In the genomic region with DNA sequence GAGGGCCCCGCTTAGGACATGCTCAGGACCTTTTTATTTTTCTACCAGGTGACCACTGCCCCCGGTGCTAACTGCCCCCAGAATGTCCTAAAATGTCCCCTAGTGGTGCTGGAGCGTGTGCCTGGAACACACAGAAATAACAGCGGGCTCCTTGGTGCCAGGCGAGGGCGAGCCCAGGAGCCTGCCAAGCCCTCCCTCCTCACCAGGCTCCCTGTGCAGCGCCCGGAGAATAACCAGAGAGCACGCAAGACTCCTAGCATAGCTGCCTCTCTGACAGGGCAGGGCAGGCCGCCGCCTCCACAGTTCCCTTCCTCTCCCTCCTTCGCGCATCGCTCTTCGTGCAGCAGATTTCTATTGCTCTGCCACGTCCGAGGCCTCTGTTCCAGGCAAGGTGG, we compare ENCODE assay signal across 19 cellular contexts.
A peak's percentile ranks its signal among the peaks of the same experiment; 100 is the strongest.
DNase-seq lines count a peak whose midpoint lies in the region; ATAC-seq and TF ChIP-seq lines count a peak whose summit lies in the region.
"Had no signal": no experiment of that assay in that cellular context is flagged by ENCODE, and none has a peak within 500 bp of the region (broad histone marks: within the 10 kb centered on the region; RNA-seq: fewer than 3 reads in every experiment).

No MANE protein-coding gene starts in this region.

- no peaks in the 10 kb centered on the region for H4K20me1 ChIP-seq in IMR-90 (ENCODE audit: insufficient read depth, low read length)
- H4K20me1 ChIP-seq: BLaER1 had no signal

- no peaks in the 10 kb centered on the region for H3K79me1 ChIP-seq in IMR-90 (ENCODE audit: low read depth in 1 of 2, low read length in 2 of 2)

- H3K4me1 ChIP-seq in IMR-90 (ENCODE audit: control insufficient read depth, insufficient read depth, low read length), result no peaks in the 10 kb centered on the region
- H3K4me1 ChIP-seq: BLaER1 had no signal

- no peaks in the 10 kb centered on the region for H3K4me1 Mint-ChIP-seq in osteocyte (ENCODE audit: unreplicated experiment)
- H3K4me1 Mint-ChIP-seq: CD4-positive, alpha-beta memory T cell had no signal

- no peaks in the 10 kb centered on the region for H3K9me1 ChIP-seq in IMR-90 (ENCODE audit: insufficient read depth, low read length)

- H4K5ac ChIP-seq in IMR-90 (ENCODE audit: low read depth, low read length), result no peak overlapping the region

- TF ChIP-seq RAD21 in IMR-90 (IDR thresholded peaks at IDR 0.05; ENCODE audit: low read length), result no peak

- peaks cover 8% of the 10 kb centered on the region for H3K27me3 ChIP-seq in IMR-90 (ENCODE audit: control insufficient read depth, insufficient read depth, low read length)
- no peaks in the 10 kb centered on the region for H3K27me3 ChIP-seq in WERI-Rb-1 (ENCODE audit: insufficient read depth, low read depth, severe bottlenecking)
- H3K27me3 ChIP-seq: BLaER1 had no signal

- no peak overlapping the region for H3K4me2 ChIP-seq in IMR-90 (ENCODE audit: low read depth, low read length)
- H3K4me2 ChIP-seq: BLaER1 had no signal

- H3K9me3 Mint-ChIP-seq in osteocyte (ENCODE audit: unreplicated experiment), result no peaks in the 10 kb centered on the region

- no peak overlapping the region for H3K9ac ChIP-seq in IMR-90 (ENCODE audit: low read depth, low read length)
- H3K9ac ChIP-seq: BLaER1 had no signal

- H3K23ac ChIP-seq in IMR-90 (ENCODE audit: low read depth, low read length), result no peak overlapping the region

- TF ChIP-seq CTCF in IMR-90 (conservative IDR thresholded peaks at IDR 0.05; ENCODE audit: low read depth, low read length), result no peak
- no peak for TF ChIP-seq CTCF in osteocyte (IDR thresholded peaks at IDR 0.05)
- no peak for TF ChIP-seq CTCF in WERI-Rb-1 (IDR thresholded peaks at IDR 0.05; ENCODE audit: low read depth, low read length)

- dilution Hi-C loops in IMR-90 (cut with HindIII; ENCODE audit: low sequenced_read_pairs, unreplicated experiment), result no loop called here

- no peak overlapping the region for H2BK20ac ChIP-seq in IMR-90 (ENCODE audit: low read depth, low read length)

- H3K4me3 ChIP-seq in IMR-90 (ENCODE audit: insufficient read depth, low read depth, low read length), result no peak overlapping the region
- no peak overlapping the region for H3K4me3 ChIP-seq in WERI-Rb-1 (ENCODE audit: low read depth, low read length)
- H3K4me3 ChIP-seq: BLaER1, GM12878 had no signal

- H3K56ac ChIP-seq in IMR-90 (ENCODE audit: extremely low read depth, insufficient read depth, low read length), result no peak overlapping the region

- 60% methylated on average over 1 of the region's 17 CpGs; no CpG with 5 or more reads in 1 of the 2 experiments for WGBS in IMR-90 (ENCODE audit: extremely low coverage in 2 of 2, insufficient read length in 1 of 2), 2 experiments

- H2AFZ ChIP-seq in IMR-90 (replicated peaks; ENCODE audit: low read length, poor library complexity), result no peak overlapping the region

- CTCF ChIA-PET in IMR-90 (lab: Yijun Ruan, JAX), result interaction anchor here (0.5 kb wide), 1 partner anchor 1597 kb away, joined by 5 read pairs; no protein-coding TSS in a partner anchor

- no peak overlapping the region for H3K4ac ChIP-seq in IMR-90 (ENCODE audit: low read depth, low read length)

- TF ChIP-seq POLR2A in IMR-90 (IDR thresholded peaks at IDR 0.05; ENCODE audit: low read depth, low read length), result no peak

- POLR2A ChIA-PET in IMR-90 (lab: Charles Lee; ENCODE audit: unreplicated experiment), result no interaction called here

- in situ Hi-C loops in IMR-90 (cut with MboI; ENCODE audit: low sequenced_read_pairs), result no loop called here

- H3K27ac ChIP-seq in IMR-90 (ENCODE audit: insufficient read depth, low read length) (no peak overlapping the region), WERI-Rb-1 (no peak overlapping the region)
- H3K27ac ChIP-seq: BLaER1 had no signal

- no peak overlapping the region for H3K18ac ChIP-seq in IMR-90 (ENCODE audit: low read depth, low read length)

- no peak for ATAC-seq in IMR-90 (ENCODE audit: low read depth)
- ATAC-seq in esophagus mucosa, result peak; percentile 8
- ATAC-seq: GM12878, HepG2 had no signal

- H3K14ac ChIP-seq in IMR-90 (replicated peaks; ENCODE audit: low read depth, low read length), result no peak overlapping the region

- H3K9me3 ChIP-seq in IMR-90 (ENCODE audit: control insufficient read depth, insufficient read depth, low read length) (no peaks in the 10 kb centered on the region), WERI-Rb-1 (ENCODE audit: severe bottlenecking) (no peaks in the 10 kb centered on the region)
- H3K9me3 ChIP-seq: BLaER1 had no signal

- no peak overlapping the region for H2AK5ac ChIP-seq in IMR-90 (ENCODE audit: low read depth, low read length)

- no peak overlapping the region for H3K27ac Mint-ChIP-seq in osteocyte (ENCODE audit: unreplicated experiment)
- H3K27ac Mint-ChIP-seq: CD4-positive, alpha-beta memory T cell; H9 had no signal

- H3K36me3 ChIP-seq in IMR-90 (ENCODE audit: control insufficient read depth, insufficient read depth, low read length) (no peaks in the 10 kb centered on the region), WERI-Rb-1 (no peaks in the 10 kb centered on the region)
- H3K36me3 ChIP-seq: BLaER1 had no signal

- H4K91ac ChIP-seq in IMR-90 (ENCODE audit: insufficient read depth, low read depth, low read length), result no peak overlapping the region

- no peak overlapping the region for H4K8ac ChIP-seq in IMR-90 (ENCODE audit: low read depth in 2 of 2, low read length in 2 of 2)

- peaks cover 37% of the 10 kb centered on the region for H3K27me3 Mint-ChIP-seq in osteocyte (ENCODE audit: unreplicated experiment)

- no peaks in the 10 kb centered on the region for H3K36me3 Mint-ChIP-seq in osteocyte (ENCODE audit: unreplicated experiment)
- H3K36me3 Mint-ChIP-seq: CD14-positive monocyte; CD4-positive, alpha-beta memory T cell had no signal

- no peak overlapping the region for H2BK15ac ChIP-seq in IMR-90 (ENCODE audit: low read depth, low read length)

- no peak overlapping the region for H2BK5ac ChIP-seq in IMR-90 (ENCODE audit: low read depth, low read length, poor library complexity, severe bottlenecking)

- DNase-seq in IMR-90 (no peak), osteocyte (ENCODE audit: extremely low spot score, unreplicated experiment) (peak; percentile 81), WERI-Rb-1 (no peak), SK-N-DZ (ENCODE audit: low spot score) (no peak)
- DNase-seq in activated naive CD4-positive, alpha-beta T cell treated with Interleukin-2 at 50 U/mL for 16 hours, result no peak
- DNase-seq in activated CD4-positive, alpha-beta T cell treated with anti-CD3 and anti-CD28 coated beads, Interleukin-2, amount 50 U/mL, for 48 hours, result no peak
- DNase-seq: 8988T; CD4-positive, alpha-beta memory T cell; DMS 273 treated with DMSO at 0.1 percent for 48 hours; DMS53; DND-41; EL; GOT3; H9 had no signal

- no peak overlapping the region for H3K4me3 Mint-ChIP-seq in osteocyte (ENCODE audit: unreplicated experiment)
- H3K4me3 Mint-ChIP-seq: CD4-positive, alpha-beta memory T cell; H9 had no signal

- intact Hi-C loops in IMR-90 (cut with micrococcal nuclease), result no loop called here

- no peak overlapping the region for H2BK120ac ChIP-seq in IMR-90 (ENCODE audit: low read depth, low read length)

- BruUV-seq in IMR-90 (replicated peaks; lab: Mats Ljungman, UMichigan), result no TSS peak

- H2AK9ac ChIP-seq in IMR-90 (replicated peaks; ENCODE audit: low read depth, low read length, poor library complexity), result peak overlapping the region; percentile 6

TF ChIP-seq in IMR-90, 13 proteins besides CTCF, POLR2A, EP300 and RAD21:
- TF ChIP-seq RFX5 (IDR thresholded peaks at IDR 0.05; ENCODE audit: low read depth, low read length), result no peak
- TF ChIP-seq FOS (IDR thresholded peaks at IDR 0.05; ENCODE audit: low read depth, low read length), result no peak
- no peak for TF ChIP-seq CHD1 (IDR thresholded peaks at IDR 0.05; ENCODE audit: low read depth, low read length)
